In genomic region chr17:68020451-68020779, GRCh38 we compare ENCODE assay signal across 8 cellular contexts. TPM values are rescaled to one million over a fixed set of nuclear protein-coding genes. Genes with fewer than 3 reads are reported as not detected.
DNase-seq lines count a peak whose midpoint lies in the region; ATAC-seq lines count a peak whose summit lies in the region.

No MANE protein-coding gene starts in this region.

- peak overlapping the region; percentile 88 for H3K4me3 Mint-ChIP-seq in activated naive CD8-positive, alpha-beta T cell treated with anti-CD3 and anti-CD28 coated beads for 36 hours
- H3K4me3 Mint-ChIP-seq in stimulated activated naive B cell treated with anti-CD40 and anti-IgM and Interleukin-4, amounts not matched to agents 10 μg/mL and 1 μg/mL and 100 μg/mL, for 72 hours: peak overlapping the region; percentile 88

- peaks cover 15% of the 10 kb centered on the region for H3K4me1 Mint-ChIP-seq in activated naive CD8-positive, alpha-beta T cell treated with anti-CD3 and anti-CD28 coated beads for 36 hours
- H3K4me1 Mint-ChIP-seq in stimulated activated naive B cell treated with anti-CD40 and anti-IgM and Interleukin-4, amounts not matched to agents 10 μg/mL and 1 μg/mL and 100 μg/mL, for 72 hours: peaks cover 12 to 14% of the 10 kb centered on the region in 2 donors

- peak overlapping the region; percentile 89 for H3K4me3 ChIP-seq in iPS-18a (ENCODE audit: low read length)

- H3K27me3 Mint-ChIP-seq in activated naive CD8-positive, alpha-beta T cell treated with anti-CD3 and anti-CD28 coated beads for 36 hours: peaks cover 5% of the 10 kb centered on the region
- peaks cover 5 to 7% of the 10 kb centered on the region in 2 donors for H3K27me3 Mint-ChIP-seq in stimulated activated naive B cell treated with anti-CD40 and anti-IgM and Interleukin-4, amounts not matched to agents 10 μg/mL and 1 μg/mL and 100 μg/mL, for 72 hours

- peak; percentile 78 for DNase-seq in DMS53 (lab: John Stamatoyannopoulos, UW)
- DNase-seq in activated naive CD8-positive, alpha-beta T cell treated with anti-CD3 and anti-CD28 coated beads for 36 hours: no peak
- peak; percentile 4 for DNase-seq in stimulated activated naive B cell treated with anti-CD40 and anti-IgM and Interleukin-4, amounts not matched to agents 10 μg/mL and 1 μg/mL and 100 μg/mL, for 72 hours
- no peak for DNase-seq in posterior cingulate gyrus
- no peak for DNase-seq in retina

- intact Hi-C loops in posterior cingulate gyrus (cut with DNase I): loop anchor here (1.0 to 2.0 kb wide), 2 partner anchors 14 to 27 kb away; partner anchors contain the start of gene KPNA2

- H3K9ac ChIP-seq in iPS-18a (ENCODE audit: low read length): peak overlapping the region; percentile 94

- H3K9me3 Mint-ChIP-seq in activated naive CD8-positive, alpha-beta T cell treated with anti-CD3 and anti-CD28 coated beads for 36 hours: no peaks in the 10 kb centered on the region
- peaks cover 0 to 3% of the 10 kb centered on the region in 2 donors for H3K9me3 Mint-ChIP-seq in stimulated activated naive B cell treated with anti-CD40 and anti-IgM and Interleukin-4, amounts not matched to agents 10 μg/mL and 1 μg/mL and 100 μg/mL, for 72 hours

- H3K36me3 Mint-ChIP-seq in activated naive CD8-positive, alpha-beta T cell treated with anti-CD3 and anti-CD28 coated beads for 36 hours: peaks cover 2% of the 10 kb centered on the region
- H3K36me3 Mint-ChIP-seq in stimulated activated naive B cell treated with anti-CD40 and anti-IgM and Interleukin-4, amounts not matched to agents 10 μg/mL and 1 μg/mL and 100 μg/mL, for 72 hours: peaks cover 3 to 10% of the 10 kb centered on the region in 2 donors

- peak overlapping the region; percentile 68 for H3K27ac ChIP-seq in iPS-18a (ENCODE audit: low read length)

- no peaks in the 10 kb centered on the region for H3K9me3 ChIP-seq in iPS-18a (ENCODE audit: control insufficient read depth, low read depth, low read length)

- H3K36me3 ChIP-seq in iPS-18a (ENCODE audit: control insufficient read depth, low read depth, low read length): no peaks in the 10 kb centered on the region

- peak; percentile 0 for ATAC-seq in HG02759 (IDR thresholded peaks at IDR 0.05; ENCODE audit: unreplicated experiment)
- peak in 1 of 2 donors; percentile 8 for ATAC-seq in stimulated activated naive B cell treated with anti-CD40 and anti-IgM and Interleukin-4, amounts not matched to agents 10 μg/mL and 1 μg/mL and 100 μg/mL, for 72 hours (replicated peaks)
- no peak for ATAC-seq in HG03469 (IDR thresholded peaks at IDR 0.05; ENCODE audit: unreplicated experiment)

- peaks cover 14% of the 10 kb centered on the region for H3K4me1 ChIP-seq in iPS-18a (ENCODE audit: control insufficient read depth, low read depth, low read length)

- H3K27ac Mint-ChIP-seq in activated naive CD8-positive, alpha-beta T cell treated with anti-CD3 and anti-CD28 coated beads for 36 hours: peak overlapping the region; percentile 92
- peak overlapping the region; percentile 100 for H3K27ac Mint-ChIP-seq in stimulated activated naive B cell treated with anti-CD40 and anti-IgM and Interleukin-4, amounts not matched to agents 10 μg/mL and 1 μg/mL and 100 μg/mL, for 72 hours

- H3K27me3 ChIP-seq in iPS-18a (ENCODE audit: control insufficient read depth, insufficient read depth, low read length): no peaks in the 10 kb centered on the region

RNA-seq across cellular contexts. Expression of gene KPNA2, which starts 15.1 kb away (rescaled TPM):
- total RNA-seq in activated naive CD8-positive, alpha-beta T cell treated with anti-CD3 and anti-CD28 coated beads for 36 hours: 100 to 1,000 TPM; 249 to 252 TPM

RNA-seq across cellular contexts. Expression of gene C17orf58, which starts 24.1 kb away (rescaled TPM):
- 10 to 100 TPM; 16.6 to 17.2 TPM for total RNA-seq in activated naive CD8-positive, alpha-beta T cell treated with anti-CD3 and anti-CD28 coated beads for 36 hours

Comparison
In these comparisons a context has a peak if more than half of its experiments do, and no peak if none do; other contexts are left out.
1. DNase-seq: peak in DMS53 (single experiment) and stimulated activated naive B cell treated with anti-CD40 and anti-IgM and Interleukin-4, amounts not matched to agents 10 μg/mL and 1 μg/mL and 100 μg/mL, for 72 hours (single experiment); none in activated naive CD8-positive, alpha-beta T cell treated with anti-CD3 and anti-CD28 coated beads for 36 hours (single experiment), posterior cingulate gyrus (0 of 10) and retina (single experiment).